ENCODE assay signal across 2 cellular contexts in the genomic region with DNA sequence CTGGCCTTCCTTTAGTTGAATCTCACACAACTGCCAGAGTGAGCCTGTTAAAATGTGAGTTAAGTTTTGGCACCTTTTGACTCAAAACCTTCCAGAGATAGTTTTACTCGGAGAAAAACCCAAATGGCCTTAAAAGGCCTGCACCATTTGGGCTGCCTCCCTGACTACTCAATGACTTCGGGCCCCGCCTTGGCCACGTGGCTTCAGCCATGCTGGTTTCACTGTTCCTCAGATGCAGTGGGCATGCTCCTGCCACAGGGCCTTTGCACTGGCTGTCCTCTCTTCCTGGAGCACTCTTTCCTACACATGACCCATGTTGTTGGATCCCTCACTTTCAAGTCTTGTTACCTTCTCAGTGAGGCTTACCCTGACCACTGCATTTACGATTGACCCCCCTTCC.
A peak's percentile ranks its signal among the peaks of the same experiment; 100 is the strongest.
TF ChIP-seq lines count a peak whose summit lies in the region.

No MANE protein-coding gene starts in this region.

TF ChIP-seq in IMR-90, 13 proteins besides CTCF, POLR2A, EP300 and RAD21:
- TF ChIP-seq, protein P1, sequence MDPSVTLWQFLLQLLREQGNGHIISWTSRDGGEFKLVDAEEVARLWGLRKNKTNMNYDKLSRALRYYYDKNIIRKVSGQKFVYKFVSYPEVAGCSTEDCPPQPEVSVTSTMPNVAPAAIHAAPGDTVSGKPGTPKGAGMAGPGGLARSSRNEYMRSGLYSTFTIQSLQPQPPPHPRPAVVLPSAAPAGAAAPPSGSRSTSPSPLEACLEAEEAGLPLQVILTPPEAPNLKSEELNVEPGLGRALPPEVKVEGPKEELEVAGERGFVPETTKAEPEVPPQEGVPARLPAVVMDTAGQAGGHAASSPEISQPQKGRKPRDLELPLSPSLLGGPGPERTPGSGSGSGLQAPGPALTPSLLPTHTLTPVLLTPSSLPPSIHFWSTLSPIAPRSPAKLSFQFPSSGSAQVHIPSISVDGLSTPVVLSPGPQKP (IDR thresholded peaks at IDR 0.05; ENCODE audit: borderline replicate concordance, low read depth, low read length) = no peak
- TF ChIP-seq SMC3 (IDR thresholded peaks at IDR 0.05; ENCODE audit: low read depth, low read length) = 0 out of 2 replicates have a peak, but pooled peaks have one; percentile 2

TF ChIP-seq in H1, 55 proteins besides CTCF, POLR2A, EP300 and RAD21:
- TF ChIP-seq HDAC2 (IDR thresholded peaks at IDR 0.05; ENCODE audit: borderline replicate concordance in 1 of 2, low read depth in 2 of 2, low read length in 2 of 2) (no peak), SUZ12 (IDR thresholded peaks at IDR 0.05; ENCODE audit: low read length) (no peak), EZH2 (IDR thresholded peaks at IDR 0.05; ENCODE audit: low read depth, low read length, severe bottlenecking) (no peak), KDM1A (IDR thresholded peaks at IDR 0.05; ENCODE audit: borderline replicate concordance, low read length) (peak; percentile 71; the same call in 1 of the 2 replicates), JUND (IDR thresholded peaks at IDR 0.05; ENCODE audit: low read length) (no peak), CHD1 (IDR thresholded peaks at IDR 0.05; ENCODE audit: low read depth, low read length) (no peak)
